8 cellular contexts compared by ENCODE assay signal in the genomic region with DNA sequence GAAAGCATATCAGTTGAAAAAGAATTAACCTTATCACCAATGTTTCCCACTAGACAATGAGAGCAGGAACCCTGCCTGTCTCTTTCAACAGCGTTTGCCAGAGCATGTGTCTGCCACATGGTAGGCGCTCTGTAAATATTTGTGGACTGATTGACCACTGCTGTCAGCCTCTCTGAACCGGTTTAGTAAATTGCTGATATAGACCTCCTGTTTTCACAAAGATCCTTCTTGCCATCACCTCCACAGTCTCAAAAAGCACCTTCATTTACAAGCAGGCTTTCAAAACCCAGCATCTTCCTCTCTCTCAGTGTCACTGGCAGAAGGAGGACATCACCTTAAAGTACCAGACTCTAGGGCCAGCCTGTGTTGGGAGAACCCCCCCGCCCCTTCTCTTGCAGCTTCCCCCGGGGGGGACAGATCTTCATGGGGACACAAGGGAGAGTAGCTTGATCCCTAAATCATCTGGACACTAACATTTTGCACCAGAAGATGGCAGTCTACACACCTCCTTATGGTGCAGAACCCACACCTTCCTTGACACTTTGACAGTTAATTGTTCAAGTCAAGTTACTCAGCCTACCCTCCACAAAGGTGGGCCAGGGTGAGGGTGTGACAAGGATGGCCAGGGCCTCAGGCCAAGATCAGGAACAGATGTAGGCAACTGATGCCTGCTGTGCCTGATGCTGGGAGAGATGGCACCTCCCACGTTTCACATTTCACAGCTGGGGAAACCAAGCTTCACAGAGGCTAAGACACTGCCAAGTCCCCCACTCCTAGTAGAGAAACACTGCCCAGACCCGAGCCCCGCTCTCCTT.
DNase-seq lines count a peak whose midpoint lies in the region; ATAC-seq and TF ChIP-seq lines count a peak whose summit lies in the region.

No MANE protein-coding gene starts in this region.

- H3K27ac Mint-ChIP-seq in nephron progenitor cell: no peak overlapping the region

- peak; percentile 51 for TF ChIP-seq CTCF in nephron progenitor cell (IDR thresholded peaks at IDR 0.05)

- H3K4me1 Mint-ChIP-seq in nephron progenitor cell: peaks cover 58% of the 10 kb centered on the region

- H3K9me3 Mint-ChIP-seq in nephron progenitor cell: no peaks in the 10 kb centered on the region

- no peaks in the 10 kb centered on the region for H3K36me3 Mint-ChIP-seq in nephron progenitor cell (ENCODE audit: low read depth)

- H3K4me3 Mint-ChIP-seq in nephron progenitor cell: peak overlapping the region; percentile 21

- DNase-seq in activated CD4-positive, alpha-beta T cell treated with anti-CD3 and anti-CD28 coated beads for 1 hour: peak; percentile 22
- DNase-seq in activated CD4-positive, alpha-beta T cell treated with anti-CD3 and anti-CD28 coated beads, Interleukin-2, amount 50 U/mL, for 1 hour: no peak
- peak; percentile 57 for DNase-seq in NCI-H82 treated with DMSO at 0.1 percent for 48 hours (lab: John Stamatoyannopoulos, UW; ENCODE audit: unreplicated experiment)
- DNase-seq in activated T-cell treated with anti-CD3 and anti-CD28 coated beads for 4 hours: peak; percentile 56
- DNase-seq in fibroblast of gingiva (ENCODE audit: low read depth): peak; percentile 50
- peak; percentile 18 for DNase-seq in nephron progenitor cell

- ATAC-seq in HG03342 (IDR thresholded peaks at IDR 0.05; ENCODE audit: unreplicated experiment) (peak; percentile 63), HG02884 (IDR thresholded peaks at IDR 0.05; ENCODE audit: unreplicated experiment) (no peak)

- H3K27me3 Mint-ChIP-seq in nephron progenitor cell (ENCODE audit: low read depth, poor library complexity): peaks cover 14% of the 10 kb centered on the region
